ENCODE assay signal across 7 cellular contexts in the genomic region with DNA sequence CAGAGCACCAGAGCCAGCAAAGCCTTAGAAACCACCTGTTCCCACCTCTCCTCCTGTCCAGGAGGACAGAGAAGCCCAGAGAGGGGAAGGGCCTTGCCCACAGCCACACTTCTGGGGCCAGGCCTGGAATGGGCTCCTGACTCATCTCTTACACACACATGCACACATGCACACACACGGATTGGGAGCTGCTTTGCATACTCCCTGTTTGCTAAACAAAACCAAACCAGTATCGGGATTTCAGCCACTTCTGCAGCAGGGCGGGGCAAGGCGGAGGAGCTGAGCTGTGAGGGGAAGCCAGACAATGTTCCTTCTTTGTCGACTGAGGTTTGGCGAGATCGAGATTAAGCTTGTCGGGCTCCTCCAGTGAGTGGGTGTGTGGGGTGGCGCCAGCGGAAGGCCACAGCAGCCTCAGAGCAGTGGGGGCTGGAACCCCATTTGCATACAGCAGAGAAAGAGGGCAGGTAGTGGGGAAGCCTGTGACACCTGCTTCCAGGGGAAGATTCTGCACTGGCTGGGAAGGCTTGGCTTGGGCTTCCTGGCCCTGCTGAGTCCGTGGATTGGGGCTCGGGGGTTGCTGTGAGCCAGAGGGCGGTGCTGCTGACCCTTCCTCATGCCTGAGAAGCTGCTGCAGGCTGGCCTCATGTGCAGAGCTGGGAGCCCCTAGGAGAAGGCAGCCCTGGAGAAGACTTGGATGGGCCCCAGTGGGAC. TPM values are rescaled to one million over a fixed set of nuclear protein-coding genes. Genes with fewer than 3 reads are reported as not detected.
DNase-seq lines count a peak whose midpoint lies in the region; ATAC-seq and TF ChIP-seq lines count a peak whose summit lies in the region.

No MANE protein-coding gene starts in this region.

- H3K27me3 ChIP-seq in MM.1S (replicated peaks; ENCODE audit: insufficient read depth, low read length): peaks cover 98% of the 10 kb centered on the region
- H3K27me3 ChIP-seq in spleen (replicated peaks in 1 of 7): peaks cover 0 to 72% (median 4%) of the 10 kb centered on the region in 7 donors
- peaks cover 8% of the 10 kb centered on the region for H3K27me3 ChIP-seq in BE2C

- H3K4me3 ChIP-seq in MM.1S (ENCODE audit: low read length): no peak overlapping the region
- no peak overlapping the region for H3K4me3 ChIP-seq in spleen
- no peak overlapping the region for H3K4me3 ChIP-seq in BE2C (ENCODE audit: low read depth, low read length)

- H3K27me3 Mint-ChIP-seq in endothelial cell (ENCODE audit: unreplicated experiment): peaks cover 14% of the 10 kb centered on the region

- no peak overlapping the region for H2AFZ ChIP-seq in MM.1S (ENCODE audit: low read length)

- no peaks in the 10 kb centered on the region for H3K9me3 ChIP-seq in MM.1S (replicated peaks; ENCODE audit: insufficient read depth, low read length)
- no peaks in the 10 kb centered on the region for H3K9me3 ChIP-seq in spleen
- no peaks in the 10 kb centered on the region for H3K9me3 ChIP-seq in BE2C

- intact Hi-C loops in spleen (cut with DNase I; ENCODE audit: low total_unique reads): no loop called here

- DNase-seq in MM.1S (no peak), endothelial cell (ENCODE audit: low spot score) (no peak), spleen (peak; percentile 73), C1 segment of cervical spinal cord (lab: John Stamatoyannopoulos, UW) (no peak), globus pallidus (ENCODE audit: low spot score) (no peak), BE2C (no peak)

- no peaks in the 10 kb centered on the region for H3K9me3 Mint-ChIP-seq in endothelial cell (ENCODE audit: unreplicated experiment)

- peak; percentile 79 for ATAC-seq in GM19438 (IDR thresholded peaks at IDR 0.05; ENCODE audit: low read depth, unreplicated experiment)

- H4K20me1 ChIP-seq in MM.1S (ENCODE audit: insufficient read depth, low read length): no peaks in the 10 kb centered on the region

- H3K27ac Mint-ChIP-seq in endothelial cell (ENCODE audit: unreplicated experiment): no peak overlapping the region

- H3K4me3 Mint-ChIP-seq in endothelial cell (ENCODE audit: unreplicated experiment): peak overlapping the region; percentile 22

- TF ChIP-seq POLR2A in spleen (IDR thresholded peaks at IDR 0.05): no peak

- H3K4me1 Mint-ChIP-seq in endothelial cell (ENCODE audit: unreplicated experiment): peaks cover 42% of the 10 kb centered on the region

- H3K9me2 ChIP-seq in MM.1S (replicated peaks; ENCODE audit: insufficient read depth, low read length): no peaks in the 10 kb centered on the region

- TF ChIP-seq CTCF in MM.1S (IDR thresholded peaks at IDR 0.05; ENCODE audit: low read length) (no peak), endothelial cell (IDR thresholded peaks at IDR 0.05; ENCODE audit: unreplicated experiment) (no peak), spleen (IDR thresholded peaks at IDR 0.05 in 8 of 11, conservative IDR thresholded peaks at IDR 0.05 in 3 of 11) (no peak), BE2C (IDR thresholded peaks at IDR 0.05; ENCODE audit: low read depth, low read length) (no peak)

- H3K27ac ChIP-seq in MM.1S (ENCODE audit: low read length) (no peak overlapping the region), spleen (no peak overlapping the region)

- peak overlapping the region; percentile 6; the same call in 1 of the 2 replicates for H3K4me2 ChIP-seq in MM.1S (ENCODE audit: low read depth, low read length)

- WGBS in spleen, 5 donors: 20 to 38% (median 23%) methylated on average over 13 of the region's 13 CpGs

- H3K9ac ChIP-seq in MM.1S (ENCODE audit: low read length): no peak overlapping the region

- no peaks in the 10 kb centered on the region for H3K79me2 ChIP-seq in MM.1S (ENCODE audit: low read length)

- H3K36me3 ChIP-seq in MM.1S (replicated peaks; ENCODE audit: insufficient read depth, low read length) (no peaks in the 10 kb centered on the region), spleen (no peaks in the 10 kb centered on the region), BE2C (no peaks in the 10 kb centered on the region)

- no peaks in the 10 kb centered on the region for H3F3A ChIP-seq in MM.1S (ENCODE audit: insufficient read depth, low read length)

- H3K36me3 Mint-ChIP-seq in endothelial cell (ENCODE audit: low read depth, unreplicated experiment): no peaks in the 10 kb centered on the region

- H3K4me1 ChIP-seq in MM.1S (ENCODE audit: low read length): no peaks in the 10 kb centered on the region
- H3K4me1 ChIP-seq in spleen: peaks cover 0 to 36% (median 17%) of the 10 kb centered on the region in 6 donors
- no peaks in the 10 kb centered on the region for H3K4me1 ChIP-seq in BE2C

RNA-seq across cellular contexts. Expression of a gene that starts 16.1 kb away (rescaled TPM):
- not detected for total RNA-seq in endothelial cell (ENCODE audit: unreplicated experiment)
- 1 to 10 TPM; 1.5 to 4.0 (median 3.0) TPM for total RNA-seq in spleen
- polyA plus RNA-seq in spleen: under 1 TPM; 0.14 to 0.20 (median 0.19) TPM
- not detected for polyA plus RNA-seq in BE2C (2012; ENCODE audit: insufficient read depth, insufficient read length, low read depth)

RNA-seq across cellular contexts. Expression of a gene that starts 36.2 kb away (rescaled TPM):
- total RNA-seq in endothelial cell (ENCODE audit: unreplicated experiment) (71.7 TPM), spleen (10 to 100 TPM; 40.5 to 64.4 (median 47.6) TPM)
- 10 to 100 TPM; 34.9 to 52.5 (median 44.4) TPM for polyA plus RNA-seq in spleen
- polyA plus RNA-seq in BE2C (2012; ENCODE audit: insufficient read depth, insufficient read length, low read depth): 145 TPM

RNA-seq across cellular contexts. Expression of a gene that starts 50.1 kb away (rescaled TPM):
- 65.3 TPM for total RNA-seq in endothelial cell (ENCODE audit: unreplicated experiment)
- total RNA-seq in spleen: 10 to 100 TPM; 46.9 to 80.6 (median 56.9) TPM
- polyA plus RNA-seq in spleen: 10 to 100 TPM in 2 of 3 donors, 1 to 10 TPM in 1; 6.9 to 12.7 (median 12.1) TPM
- 19.8 TPM for polyA plus RNA-seq in BE2C (2012; ENCODE audit: insufficient read depth, insufficient read length, low read depth)
